Comparison of ENCODE assay signal across 19 cellular contexts in genomic region chr7:33650828-33651227, GRCh38.
DNase-seq lines count a peak whose midpoint lies in the region; ATAC-seq and TF ChIP-seq lines count a peak whose summit lies in the region.
"Had no signal": no experiment of that assay in that cellular context is flagged by ENCODE, and none has a peak within 500 bp of the region (broad histone marks: within the 10 kb centered on the region; RNA-seq: fewer than 3 reads in every experiment).

No MANE protein-coding gene starts in this region.

- CTCF ChIA-PET in SK-N-SH (lab: Yijun Ruan, JAX) = no interaction called here

- H3K9me3 ChIP-seq in SK-N-SH (no peaks in the 10 kb centered on the region), vagina (no peaks in the 10 kb centered on the region), upper lobe of left lung (no peaks in the 10 kb centered on the region)
- H3K9me3 ChIP-seq: BLaER1 treated with 17β-estradiol and CSF1 and Interleukin-3, amounts not matched to agents 10 nM and 100 nM had no signal

- H3K4me2 ChIP-seq in SK-N-SH = no peak overlapping the region

- no peaks in the 10 kb centered on the region for H3K79me2 ChIP-seq in SK-N-SH (ENCODE audit: insufficient read depth)

- H3K27me3 ChIP-seq in SK-N-SH (ENCODE audit: insufficient read depth) (no peaks in the 10 kb centered on the region), vagina (no peaks in the 10 kb centered on the region), upper lobe of left lung (no peaks in the 10 kb centered on the region)
- H3K27me3 ChIP-seq: BLaER1 treated with 17β-estradiol and CSF1 and Interleukin-3, amounts not matched to agents 10 nM and 100 nM had no signal

- H3K36me3 ChIP-seq in SK-N-SH (replicated peaks in 1 of 2; ENCODE audit: control insufficient read depth in 1 of 2, insufficient read depth in 2 of 2, low read length in 1 of 2) = no peaks in the 10 kb centered on the region
- no peaks in the 10 kb centered on the region for H3K36me3 ChIP-seq in vagina
- H3K36me3 ChIP-seq in upper lobe of left lung = no peaks in the 10 kb centered on the region
- H3K36me3 ChIP-seq: BLaER1 treated with 17β-estradiol and CSF1 and Interleukin-3, amounts not matched to agents 10 nM and 100 nM had no signal

- H2AFZ ChIP-seq in SK-N-SH (ENCODE audit: low read depth) = no peak overlapping the region

- TF ChIP-seq EP300 in SK-N-SH (IDR thresholded peaks at IDR 0.05; ENCODE audit: borderline replicate concordance in 1 of 2, low read depth in 1 of 2, low read length in 1 of 2) (no peak), upper lobe of left lung (IDR thresholded peaks at IDR 0.05) (no peak)

- TF ChIP-seq CTCF in SK-N-SH (IDR thresholded peaks at IDR 0.05) (no peak), vagina (IDR thresholded peaks at IDR 0.05) (no peak), upper lobe of left lung (IDR thresholded peaks at IDR 0.05) (no peak)

- 47% methylated on average over 3 of the region's 3 CpGs for WGBS in SK-N-SH (ENCODE audit: low lambda C conversion rate)
- WGBS in upper lobe of left lung, 2 donors = 87 to 97% methylated on average over 3 of the region's 3 CpGs

- no peaks in the 10 kb centered on the region for H4K20me1 ChIP-seq in SK-N-SH (ENCODE audit: insufficient read depth)
- H4K20me1 ChIP-seq: BLaER1 treated with 17β-estradiol and CSF1 and Interleukin-3, amounts not matched to agents 10 nM and 100 nM had no signal

- no peak overlapping the region for H3K4me3 ChIP-seq in SK-N-SH (ENCODE audit: low read depth in 2 of 2, low read length in 1 of 2)
- no peak overlapping the region for H3K4me3 ChIP-seq in vagina
- no peak overlapping the region for H3K4me3 ChIP-seq in upper lobe of left lung
- H3K4me3 ChIP-seq: BLaER1 treated with 17β-estradiol and CSF1 and Interleukin-3, amounts not matched to agents 10 nM and 100 nM had no signal

- no peak for TF ChIP-seq POLR2A in vagina (IDR thresholded peaks at IDR 0.05)
- no peak for TF ChIP-seq POLR2A in upper lobe of left lung (IDR thresholded peaks at IDR 0.05)

- no peak for TF ChIP-seq RAD21 in SK-N-SH (IDR thresholded peaks at IDR 0.05; ENCODE audit: low read length)

- H3K9me2 ChIP-seq in SK-N-SH = no peaks in the 10 kb centered on the region

- H3K9ac ChIP-seq in SK-N-SH = no peak overlapping the region
- H3K9ac ChIP-seq: BLaER1 treated with 17β-estradiol and CSF1 and Interleukin-3, amounts not matched to agents 10 nM and 100 nM had no signal

- ATAC-seq in upper lobe of left lung (ENCODE audit: low FRiP score in 2 of 2) (no peak), GM21526 (IDR thresholded peaks at IDR 0.05; ENCODE audit: low FRiP score, unreplicated experiment) (no peak)
- ATAC-seq: CD8-positive, alpha-beta T cell; HCT116; PC-3 had no signal

- POLR2A ChIA-PET in SK-N-SH (lab: Yijun Ruan, JAX) = no interaction called here

- no peaks in the 10 kb centered on the region for H3F3A ChIP-seq in SK-N-SH (replicated peaks; ENCODE audit: insufficient read depth)

- peak; percentile 57 for DNase-seq in NOMO-1 treated with DMSO at 0.1 percent for 48 hours (lab: John Stamatoyannopoulos, UW; ENCODE audit: unreplicated experiment)
- no peak for DNase-seq in NOMO-1 treated with dmso at 0.1 percent for 144 hours (lab: John Stamatoyannopoulos, UW; ENCODE audit: unreplicated experiment)
- DNase-seq in SK-N-SH = no peak
- peak; percentile 81 for DNase-seq in fibroblast of peridontal ligament (ENCODE audit: extremely low read depth)
- DNase-seq in vagina (ENCODE audit: extremely low spot score in 2 of 2) = no peak
- DNase-seq in upper lobe of left lung = no peak
- no peak for DNase-seq in activated CD8-positive, alpha-beta memory T cell treated with anti-CD3 and anti-CD28 coated beads, Interleukin-2, amount 50 U/mL, for 48 hours
- DNase-seq: CD8-positive, alpha-beta T cell; GOT3; NCI-H1105; NCI-H1694; NCI-H2081 treated with DMSO at 0.1 percent for 48 hours; NCI-H510A; NCI-H774; PC-3 had no signal

- peaks cover 0 to 13% of the 10 kb centered on the region in 2 experiments; a peak in 2 of 4 replicates for H3K4me1 ChIP-seq in SK-N-SH (ENCODE audit: control insufficient read depth in 1 of 2, insufficient read depth in 2 of 2, low read depth in 1 of 2, low read length in 1 of 2)
- no peaks in the 10 kb centered on the region for H3K4me1 ChIP-seq in vagina
- H3K4me1 ChIP-seq in upper lobe of left lung = no peaks in the 10 kb centered on the region

- intact Hi-C loops in vagina (cut with DNase I) = no loop called here

- H3K27ac ChIP-seq in SK-N-SH (ENCODE audit: low read depth in 2 of 2, low read length in 1 of 2) (no peak overlapping the region), vagina (peak overlapping the region; percentile 1), upper lobe of left lung (no peak overlapping the region)
- H3K27ac ChIP-seq: 22Rv1; BLaER1 treated with 17β-estradiol and CSF1 and Interleukin-3, amounts not matched to agents 10 nM and 100 nM had no signal

TF ChIP-seq in SK-N-SH, 30 proteins besides CTCF, POLR2A, EP300 and RAD21:
- TF ChIP-seq TCF12 (IDR thresholded peaks at IDR 0.05) (0 out of 2 replicates have a peak, but pooled peaks have one; percentile 12), JUND (IDR thresholded peaks at IDR 0.05) (no peak)

Comparison
In these comparisons a context has a peak if more than half of its experiments do, and no peak if none do; other contexts are left out.
1. DNase-seq: peak in NOMO-1 treated with DMSO at 0.1 percent for 48 hours (single experiment) and fibroblast of peridontal ligament (single experiment); none in NOMO-1 treated with dmso at 0.1 percent for 144 hours (single experiment), SK-N-SH (single experiment), vagina (0 of 2), upper lobe of left lung (0 of 2) and activated CD8-positive, alpha-beta memory T cell treated with anti-CD3 and anti-CD28 coated beads, Interleukin-2, amount 50 U/mL, for 48 hours (single experiment).